Comparison of ENCODE assay signal across 8 cellular contexts in the genomic region with DNA sequence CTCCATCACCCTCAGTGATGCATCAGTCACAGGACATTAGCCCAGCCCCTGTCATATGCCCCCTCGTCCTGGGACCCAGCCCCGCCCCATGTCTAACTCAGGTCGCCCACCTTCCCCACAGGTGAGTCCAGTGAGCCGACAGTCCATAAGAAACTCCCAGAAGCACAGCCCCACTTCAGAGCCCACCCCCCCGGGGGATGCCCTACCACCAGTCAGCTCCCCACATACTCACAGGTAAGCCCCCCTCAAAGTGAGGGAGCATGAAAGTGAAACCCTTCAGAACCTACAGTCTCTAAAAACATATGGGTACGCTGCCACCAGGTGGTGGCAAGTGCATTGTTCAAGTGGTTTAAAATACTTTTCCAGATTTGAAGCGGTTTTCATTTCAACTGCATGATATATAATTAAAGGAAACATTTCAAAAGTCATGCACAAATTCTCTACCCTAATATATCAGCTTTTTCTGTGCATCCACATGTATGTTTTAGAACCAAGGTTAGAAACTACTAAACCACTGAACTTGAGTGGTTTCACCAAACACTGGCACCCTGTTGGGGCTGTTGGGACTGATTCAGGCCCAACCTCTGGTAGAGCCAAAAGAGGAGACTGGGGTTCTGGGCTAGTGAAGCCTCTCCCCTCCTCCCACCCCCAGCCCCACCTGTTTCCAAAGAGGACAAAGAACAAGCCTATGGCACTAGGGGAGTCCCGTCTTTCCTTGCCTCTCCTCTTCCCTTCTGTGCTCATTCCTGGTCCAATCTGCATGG. TPM values are rescaled to one million over a fixed set of nuclear protein-coding genes. Genes with fewer than 3 reads are reported as not detected.
DNase-seq lines count a peak whose midpoint lies in the region; ATAC-seq, FAIRE-seq and TF ChIP-seq lines count a peak whose summit lies in the region.

No MANE protein-coding gene starts in this region.

- ATAC-seq in IMR-90 (ENCODE audit: low read depth) = peak; percentile 28
- no peak for ATAC-seq in lung (ENCODE audit: insufficient read depth, low FRiP score)
- ATAC-seq in GM18505 (IDR thresholded peaks at IDR 0.05; ENCODE audit: unreplicated experiment) = no peak
- no peak for ATAC-seq in GM21515 (IDR thresholded peaks at IDR 0.05; ENCODE audit: unreplicated experiment)

- intact Hi-C loops in IMR-90 (cut with micrococcal nuclease) (loop anchor here (1.0 to 10.0 kb wide), 3 partner anchors 28 to 169 kb away; a partner anchor contains a TSS), uterus (cut with DNase I; ENCODE audit: low total_unique reads) (loop anchor here (5.0 kb wide), 2 partner anchors 61 to 166 kb away; no protein-coding TSS in a partner anchor)

- no TSS peak for BruUV-seq in IMR-90 (replicated peaks; lab: Mats Ljungman, UMichigan)

- no peak overlapping the region for H2BK15ac ChIP-seq in IMR-90 (ENCODE audit: low read depth, low read length)

- POLR2A ChIA-PET in IMR-90 (lab: Charles Lee; ENCODE audit: unreplicated experiment) = no interaction called here

- H3K9ac ChIP-seq in IMR-90 (ENCODE audit: low read depth, low read length) = no peak overlapping the region
- H3K9ac ChIP-seq in SU-DHL-6 (ENCODE audit: low read length) = no peak overlapping the region

- H3F3A ChIP-seq in SU-DHL-6 (ENCODE audit: insufficient read depth) = peaks cover 7% of the 10 kb centered on the region; the same call in 1 of the 2 replicates

- in situ Hi-C loops in IMR-90 (cut with MboI; ENCODE audit: low sequenced_read_pairs) = no loop called here

- H3K4me1 ChIP-seq in IMR-90 (ENCODE audit: control insufficient read depth, insufficient read depth, low read length) (peaks cover 4% of the 10 kb centered on the region), lung (ENCODE audit: control insufficient read depth in 2 of 2, insufficient read depth in 2 of 2, low read length in 2 of 2) (peaks cover 0 to 10% of the 10 kb centered on the region in 2 donors), uterus (peaks cover 0 to 7% of the 10 kb centered on the region in 2 donors)

- no peak overlapping the region for H3K27ac ChIP-seq in IMR-90 (ENCODE audit: insufficient read depth, low read length)
- no peak overlapping the region for H3K27ac ChIP-seq in SU-DHL-6 (ENCODE audit: low read depth, low read length)
- no peak overlapping the region for H3K27ac ChIP-seq in lung (ENCODE audit: low read depth in 1 of 2, low read length in 1 of 2)
- H3K27ac ChIP-seq in uterus = no peak overlapping the region

- TF ChIP-seq POLR2A in IMR-90 (IDR thresholded peaks at IDR 0.05; ENCODE audit: low read depth, low read length) = no peak
- no peak for TF ChIP-seq POLR2A in uterus (IDR thresholded peaks at IDR 0.05)
- no peak for TF ChIP-seq POLR2A in GM18505 (IDR thresholded peaks at IDR 0.05; ENCODE audit: borderline replicate concordance, extremely low read depth, insufficient read depth, insufficient read length)

- WGBS in IMR-90 (ENCODE audit: extremely low coverage in 2 of 2, insufficient read length in 1 of 2), 2 experiments = 48% methylated on average over 3 of the region's 8 CpGs; no CpG with 5 or more reads in 1 of the 2 experiments
- WGBS in lung, 2 donors = 51 to 53% methylated on average over 8 of the region's 8 CpGs

- no peak for DNase-seq in D721Med (ENCODE audit: insufficient read length, low spot score)
- peak; percentile 68 for DNase-seq in IMR-90
- peak; percentile 67 to 70 for DNase-seq in cardiac fibroblast (ENCODE audit: low read depth in 2 of 2)
- DNase-seq in lung (ENCODE audit: low spot score) = no peak
- DNase-seq in uterus = no peak

- no peak overlapping the region for H3K14ac ChIP-seq in IMR-90 (replicated peaks; ENCODE audit: low read depth, low read length)

- peak; percentile 57 for TF ChIP-seq CTCF in D721Med (IDR thresholded peaks at IDR 0.05; ENCODE audit: insufficient read depth, missing control alignments)
- TF ChIP-seq CTCF in IMR-90 (conservative IDR thresholded peaks at IDR 0.05; ENCODE audit: low read depth, low read length) = peak; percentile 80
- TF ChIP-seq CTCF in SU-DHL-6 (IDR thresholded peaks at IDR 0.05; ENCODE audit: insufficient read depth, low read length, poor library complexity, severe bottlenecking) = peak; percentile 91
- peak; percentile 49 for TF ChIP-seq CTCF in cardiac fibroblast (IDR thresholded peaks at IDR 0.05; ENCODE audit: low read depth, low read length)
- TF ChIP-seq CTCF in lung (IDR thresholded peaks at IDR 0.05; ENCODE audit: control extremely low read depth, extremely low read depth) = peak; percentile 36
- TF ChIP-seq CTCF in uterus (IDR thresholded peaks at IDR 0.05) = peak; percentile 39 to 69 (median 50)

- H4K8ac ChIP-seq in IMR-90 (ENCODE audit: low read depth in 2 of 2, low read length in 2 of 2) = no peak overlapping the region

- H3K4me3 ChIP-seq in IMR-90 (ENCODE audit: insufficient read depth, low read depth, low read length) (no peak overlapping the region), SU-DHL-6 (ENCODE audit: insufficient read depth, low read length, poor library complexity, severe bottlenecking) (no peak overlapping the region), cardiac fibroblast (replicated peaks in 1 of 2; ENCODE audit: low read depth in 2 of 2, low read length in 2 of 2) (no peak overlapping the region), lung (no peak overlapping the region), uterus (no peak overlapping the region)

- H3K4ac ChIP-seq in IMR-90 (ENCODE audit: low read depth, low read length) = no peak overlapping the region

- H3K56ac ChIP-seq in IMR-90 (ENCODE audit: extremely low read depth, insufficient read depth, low read length) = no peak overlapping the region

- dilution Hi-C loops in IMR-90 (cut with HindIII; ENCODE audit: low sequenced_read_pairs, unreplicated experiment) = no loop called here

- H2AFZ ChIP-seq in IMR-90 (replicated peaks; ENCODE audit: low read length, poor library complexity) (no peak overlapping the region), SU-DHL-6 (ENCODE audit: low read depth, low read length, severe bottlenecking) (no peak overlapping the region)

- no peak overlapping the region for H3K23ac ChIP-seq in IMR-90 (ENCODE audit: low read depth, low read length)

- H2BK20ac ChIP-seq in IMR-90 (ENCODE audit: low read depth, low read length) = no peak overlapping the region

- peaks cover 9% of the 10 kb centered on the region; the same call in 1 of the 2 replicates for H3K27me3 ChIP-seq in IMR-90 (ENCODE audit: control insufficient read depth, insufficient read depth, low read length)
- no peaks in the 10 kb centered on the region for H3K27me3 ChIP-seq in SU-DHL-6 (ENCODE audit: low read length)
- H3K27me3 ChIP-seq in lung (ENCODE audit: control insufficient read depth, insufficient read depth) = no peaks in the 10 kb centered on the region
- H3K27me3 ChIP-seq in uterus = peaks cover 0 to 8% of the 10 kb centered on the region in 2 donors

- no peaks in the 10 kb centered on the region for H3K9me3 ChIP-seq in IMR-90 (ENCODE audit: control insufficient read depth, insufficient read depth, low read length)
- no peaks in the 10 kb centered on the region for H3K9me3 ChIP-seq in SU-DHL-6 (ENCODE audit: insufficient read depth, low read length)
- no peaks in the 10 kb centered on the region for H3K9me3 ChIP-seq in lung (ENCODE audit: control insufficient read depth in 2 of 2, insufficient read depth in 1 of 2, low read length in 1 of 2)
- no peaks in the 10 kb centered on the region for H3K9me3 ChIP-seq in uterus

- H3K18ac ChIP-seq in IMR-90 (ENCODE audit: low read depth, low read length) = no peak overlapping the region

- FAIRE-seq in D721Med (lab: Jason Lieb, UNC) = no peak

- no peak overlapping the region for H4K5ac ChIP-seq in IMR-90 (ENCODE audit: low read depth, low read length)

- no peaks in the 10 kb centered on the region for H3K9me2 ChIP-seq in SU-DHL-6 (replicated peaks; ENCODE audit: insufficient read depth, low read length)

- no peak overlapping the region for H2BK120ac ChIP-seq in IMR-90 (ENCODE audit: low read depth, low read length)

- no peak overlapping the region for H2BK5ac ChIP-seq in IMR-90 (ENCODE audit: low read depth, low read length, poor library complexity, severe bottlenecking)

- peak; percentile 77 for TF ChIP-seq RAD21 in IMR-90 (IDR thresholded peaks at IDR 0.05; ENCODE audit: low read length)

- CTCF ChIA-PET in IMR-90 (lab: Yijun Ruan, JAX) = no interaction called here

- peak overlapping the region; percentile 48 for H2AK9ac ChIP-seq in IMR-90 (replicated peaks; ENCODE audit: low read depth, low read length, poor library complexity)

- no peak overlapping the region for H4K91ac ChIP-seq in IMR-90 (ENCODE audit: insufficient read depth, low read depth, low read length)

- no peak overlapping the region; the same call in 1 of the 2 replicates for H3K4me2 ChIP-seq in IMR-90 (ENCODE audit: low read depth, low read length)
- H3K4me2 ChIP-seq in SU-DHL-6 (ENCODE audit: low read depth, low read length, poor library complexity, severe bottlenecking) = peak overlapping the region; percentile 36

- H3K9me1 ChIP-seq in IMR-90 (ENCODE audit: insufficient read depth, low read length) = no peaks in the 10 kb centered on the region

- H2AK5ac ChIP-seq in IMR-90 (ENCODE audit: low read depth, low read length) = no peak overlapping the region

- H3K36me3 ChIP-seq in IMR-90 (ENCODE audit: control insufficient read depth, insufficient read depth, low read length) (no peaks in the 10 kb centered on the region), SU-DHL-6 (ENCODE audit: low read length) (no peaks in the 10 kb centered on the region), lung (ENCODE audit: control insufficient read depth in 2 of 2, insufficient read depth in 2 of 2, low read length in 2 of 2) (peaks cover 0 to 20% of the 10 kb centered on the region in 2 donors), uterus (no peaks in the 10 kb centered on the region)

- no peaks in the 10 kb centered on the region for H3K79me2 ChIP-seq in SU-DHL-6 (ENCODE audit: insufficient read depth, low read length)

- H4K20me1 ChIP-seq in IMR-90 (ENCODE audit: insufficient read depth, low read length) (no peaks in the 10 kb centered on the region), SU-DHL-6 (ENCODE audit: low read depth, low read length) (no peaks in the 10 kb centered on the region)

- no peaks in the 10 kb centered on the region for H3K79me1 ChIP-seq in IMR-90 (ENCODE audit: low read depth in 1 of 2, low read length in 2 of 2)

RNA-seq across cellular contexts. Expression of a gene that starts 17.3 kb away (rescaled TPM):
- total RNA-seq in IMR-90 (2012; rRNA removed) (12.2 and 17.2 TPM in 2 replicates), lung (100 to 1,000 TPM in 1 of 2 donors, 10 to 100 TPM in 1; 92.4 to 166 TPM), uterus (10 to 100 TPM; 12.2 to 52.8 (median 32.3) TPM)
- polyA plus RNA-seq in IMR-90 (2012; rRNA removed) (38.7 and 39.4 TPM in 2 replicates), lung (100 to 1,000 TPM in 1 of 2 donors, 10 to 100 TPM in 1; 35.6 to 114 TPM)
- 16.2 and 26.2 TPM in 2 replicates for polyA plus RNA-seq in IMR-90 (2012; cell fraction: cytosol; rRNA removed)
- polyA plus RNA-seq in IMR-90 (2012; cell fraction: nucleus; rRNA removed; ENCODE audit: low replicate concordance) = 206 and 443 TPM in 2 replicates

RNA-seq across cellular contexts. Expression of a gene that starts 24.0 kb away (rescaled TPM):
- total RNA-seq in IMR-90 (2012; rRNA removed) (147 and 156 TPM in 2 replicates), lung (100 to 1,000 TPM; 128 to 292 TPM), uterus (100 to 1,000 TPM in 1 of 4 donors, 10 to 100 TPM in 3; 60.3 to 146 (median 66.9) TPM)
- polyA plus RNA-seq in IMR-90 (2012; rRNA removed) (210 and 228 TPM in 2 replicates), lung (100 to 1,000 TPM; 186 to 311 TPM)
- 201 and 282 TPM in 2 replicates for polyA plus RNA-seq in IMR-90 (2012; cell fraction: cytosol; rRNA removed)
- polyA plus RNA-seq in IMR-90 (2012; cell fraction: nucleus; rRNA removed; ENCODE audit: low replicate concordance) = 134 and 144 TPM in 2 replicates

RNA-seq across cellular contexts. Expression of a gene that starts 27.7 kb away (rescaled TPM):
- total RNA-seq in IMR-90 (2012; rRNA removed) (5.0 and 5.6 TPM in 2 replicates), lung (10 to 100 TPM; 10.3 to 23.2 TPM), uterus (10 to 100 TPM in 2 of 4 donors, 1 to 10 TPM in 2; 2.6 to 35.3 (median 8.1) TPM)
- polyA plus RNA-seq in IMR-90 (2012; rRNA removed) (21.2 and 21.7 TPM in 2 replicates), lung (10 to 100 TPM; 13.8 to 28.1 TPM)
- 19.5 and 33.5 TPM in 2 replicates for polyA plus RNA-seq in IMR-90 (2012; cell fraction: cytosol; rRNA removed)
- polyA plus RNA-seq in IMR-90 (2012; cell fraction: nucleus; rRNA removed; ENCODE audit: low replicate concordance) = 64.5 and 66.3 TPM in 2 replicates

RNA-seq across cellular contexts. Expression of a gene that starts 28.3 kb away (rescaled TPM):
- total RNA-seq in IMR-90 (2012; rRNA removed) (21.7 and 22.9 TPM in 2 replicates), lung (10 to 100 TPM; 18.5 to 33.1 TPM), uterus (10 to 100 TPM in 2 of 4 donors, 1 to 10 TPM in 2; 7.9 to 45.6 (median 20.4) TPM)
- polyA plus RNA-seq in IMR-90 (2012; rRNA removed) (31.6 and 35.8 TPM in 2 replicates), lung (10 to 100 TPM; 20.0 to 24.7 TPM)
- 17.5 and 37.5 TPM in 2 replicates for polyA plus RNA-seq in IMR-90 (2012; cell fraction: cytosol; rRNA removed)
- 40.0 and 55.2 TPM in 2 replicates for polyA plus RNA-seq in IMR-90 (2012; cell fraction: nucleus; rRNA removed; ENCODE audit: low replicate concordance)

RNA-seq across cellular contexts. Expression of a gene that starts 54.0 kb away (rescaled TPM):
- total RNA-seq in IMR-90 (2012; rRNA removed) (3.0 and 4.2 TPM in 2 replicates), lung (10 to 100 TPM; 24.6 to 63.1 TPM), uterus (10 to 100 TPM; 11.8 to 81.1 (median 29.3) TPM)
- polyA plus RNA-seq in IMR-90 (2012; rRNA removed) (48.1 and 52.5 TPM in 2 replicates), lung (10 to 100 TPM; 22.1 to 53.6 TPM)
- polyA plus RNA-seq in IMR-90 (2012; cell fraction: cytosol; rRNA removed) = 61.4 and 99.9 TPM in 2 replicates
- polyA plus RNA-seq in IMR-90 (2012; cell fraction: nucleus; rRNA removed; ENCODE audit: low replicate concordance) = 288 and 910 TPM in 2 replicates

Comparison
In these comparisons a context has a peak if more than half of its experiments do, and no peak if none do; other contexts are left out.
1. DNase-seq: peak in IMR-90 (single experiment) and cardiac fibroblast (2 of 2); none in D721Med (single experiment), lung (single experiment) and uterus (0 of 2).
2. CTCF ChIP-seq: peak in every context shown above with its lines; median percentile 91 in SU-DHL-6; 80 in IMR-90; 57 in D721Med; 50 in uterus; 49 in cardiac fibroblast; 36 in lung.